Comparison of ENCODE assay signal across 8 cellular contexts in the genomic region with DNA sequence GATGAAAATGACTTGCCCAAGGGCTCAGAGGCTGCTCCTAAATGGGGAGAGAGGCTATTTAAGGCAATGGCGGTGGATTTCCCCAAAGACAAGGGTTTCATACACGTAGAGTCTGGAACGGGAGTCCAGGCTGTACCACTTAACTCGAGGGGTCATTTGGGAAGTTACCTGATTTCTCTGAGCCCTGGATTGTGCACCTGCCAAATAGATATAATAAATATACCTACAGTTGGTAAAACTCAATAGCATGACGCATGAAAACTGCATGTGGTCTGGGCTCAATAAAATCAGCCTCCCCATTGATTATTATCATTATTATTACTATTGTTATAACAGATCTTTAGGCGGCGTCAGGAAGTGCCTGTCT. TPM values are rescaled to one million over a fixed set of nuclear protein-coding genes. Genes with fewer than 3 reads are reported as not detected.
DNase-seq lines count a peak whose midpoint lies in the region; ATAC-seq and TF ChIP-seq lines count a peak whose summit lies in the region.

No MANE protein-coding gene starts in this region.

- H3K27ac ChIP-seq in CD8-positive, alpha-beta memory T cell (ENCODE audit: low read depth, low read length), result no peak overlapping the region
- H3K27ac ChIP-seq in PC-3 (ENCODE audit: low read length) (peak overlapping the region; percentile 31), neutrophil (no peak overlapping the region)

- ATAC-seq in PC-3, result no peak

- H3K9me2 ChIP-seq in PC-3 (replicated peaks; ENCODE audit: low read length), result no peaks in the 10 kb centered on the region

- in situ Hi-C loops in ACHN (cut with HindIII; ENCODE audit: low pct_ligation_motif_present, low pct_unique_long_range_greater_than_20kb, low sequenced_read_pairs), result no loop called here

- no peak for DNase-seq in CD8-positive, alpha-beta memory T cell
- DNase-seq in PC-3 (no peak), ACHN (no peak), NCI-H2029 treated with DMSO at 0.1 percent for 48 hours (lab: John Stamatoyannopoulos, UW) (no peak), HCEC 1CT (no peak)
- no peak for DNase-seq in effector CD4-positive, alpha-beta T cell

- POLR2A ChIA-PET in CD8-positive, alpha-beta memory T cell (lab: Charles Lee), result interaction anchor here (2.6 to 2.7 kb wide), 2 partner anchors 24 to 26 kb away, joined by 29 to 39 read pairs; partner anchors contain the start of gene SUMF1
- POLR2A ChIA-PET in PC-3 (lab: Charles Lee; ENCODE audit: unreplicated experiment), result interaction anchor here (0.7 kb wide), 1 partner anchor 136 kb away, joined by 3 read pairs; no protein-coding TSS in a partner anchor

- H3K9ac ChIP-seq in PC-3 (ENCODE audit: low read length) (peak overlapping the region; percentile 31), endocrine pancreas (ENCODE audit: control insufficient read depth, insufficient read depth, low read length) (peak overlapping the region; percentile 96)

- peak overlapping the region; percentile 80 for H2AFZ ChIP-seq in PC-3 (ENCODE audit: low read length)

- peaks cover 26% of the 10 kb centered on the region for H3K4me1 ChIP-seq in CD8-positive, alpha-beta memory T cell (ENCODE audit: insufficient read depth, low read length)
- H3K4me1 ChIP-seq in PC-3 (ENCODE audit: insufficient read depth, low read length) (peaks cover 29% of the 10 kb centered on the region), endocrine pancreas (ENCODE audit: control insufficient read depth, insufficient read depth, low read length) (no peaks in the 10 kb centered on the region), neutrophil (ENCODE audit: control insufficient read depth in 1 of 2, insufficient read depth in 1 of 2, low read depth in 1 of 2, low read length in 1 of 2) (peaks cover 35 to 38% of the 10 kb centered on the region in 2 experiments)

- no peaks in the 10 kb centered on the region for H3K27me3 Mint-ChIP-seq in CD8-positive, alpha-beta memory T cell

- CTCF ChIA-PET in CD8-positive, alpha-beta memory T cell (lab: Charles Lee), result interaction anchor here (1.3 to 3.7 kb wide), 4 partner anchors 27 to 141 kb away, joined by 3 to 21 read pairs (median 9); no protein-coding TSS in a partner anchor
- CTCF ChIA-PET in PC-3 (lab: Charles Lee), result interaction anchor here (0.6 to 0.8 kb wide), 2 partner anchors 23 to 142 kb away, joined by 3 to 6 read pairs; no protein-coding TSS in a partner anchor

- no TSS peak for BruUV-seq in PC-3 (replicated peaks; lab: Mats Ljungman, UMichigan)

- peak overlapping the region; percentile 90 to 98 (median 94) for H3K4me3 Mint-ChIP-seq in CD8-positive, alpha-beta memory T cell

- peaks cover 29% of the 10 kb centered on the region; the same call in 1 of the 2 replicates for H3K79me2 ChIP-seq in PC-3 (ENCODE audit: low read length)

- H3F3A ChIP-seq in PC-3 (ENCODE audit: low read length, unreplicated experiment), result no peaks in the 10 kb centered on the region

- H4K20me1 ChIP-seq in PC-3 (ENCODE audit: low read length), result peaks cover 9% of the 10 kb centered on the region; the same call in 1 of the 2 replicates

- H3K36me3 Mint-ChIP-seq in CD8-positive, alpha-beta memory T cell, result peaks cover 0 to 21% (median 0%) of the 10 kb centered on the region in 3 donors

- no peaks in the 10 kb centered on the region for H3K36me3 ChIP-seq in CD8-positive, alpha-beta memory T cell (ENCODE audit: insufficient read depth, low read length)
- H3K36me3 ChIP-seq in PC-3 (ENCODE audit: low read depth, low read length) (no peaks in the 10 kb centered on the region), endocrine pancreas (ENCODE audit: control insufficient read depth, insufficient read depth, low read length) (no peaks in the 10 kb centered on the region), neutrophil (no peaks in the 10 kb centered on the region)

- peak overlapping the region; percentile 91 for H3K4me2 ChIP-seq in PC-3 (ENCODE audit: low read length)

- no peaks in the 10 kb centered on the region for H3K9me3 Mint-ChIP-seq in CD8-positive, alpha-beta memory T cell

- H3K27ac Mint-ChIP-seq in CD8-positive, alpha-beta memory T cell, result peak overlapping the region in 7 of 8 donors; percentile 65 to 99 (median 94)

- H3K4me1 Mint-ChIP-seq in CD8-positive, alpha-beta memory T cell, result peaks cover 37 to 48% (median 48%) of the 10 kb centered on the region in 3 donors

- H3K9me3 ChIP-seq in CD8-positive, alpha-beta memory T cell (ENCODE audit: low read length), result no peaks in the 10 kb centered on the region
- H3K9me3 ChIP-seq in PC-3 (ENCODE audit: low read length) (no peaks in the 10 kb centered on the region), endocrine pancreas (ENCODE audit: control insufficient read depth, low read length) (no peaks in the 10 kb centered on the region), neutrophil (no peaks in the 10 kb centered on the region)

- TF ChIP-seq CTCF in PC-3 (conservative IDR thresholded peaks at IDR 0.05; ENCODE audit: low read depth, low read length) (no peak), neutrophil (IDR thresholded peaks at IDR 0.05) (no peak)

- intact Hi-C loops in PC-3 (cut with micrococcal nuclease), result loop anchor here (1.0 kb wide), 1 partner anchor 141 kb away; no protein-coding TSS in a partner anchor

- H3K27me3 ChIP-seq in CD8-positive, alpha-beta memory T cell (ENCODE audit: insufficient read depth, low read length, poor library complexity, severe bottlenecking), result no peaks in the 10 kb centered on the region
- H3K27me3 ChIP-seq in PC-3 (ENCODE audit: low read length) (no peaks in the 10 kb centered on the region), endocrine pancreas (ENCODE audit: control insufficient read depth, insufficient read depth, low read length) (no peaks in the 10 kb centered on the region), neutrophil (peaks cover 25% of the 10 kb centered on the region)

- no peak overlapping the region for H3K4me3 ChIP-seq in CD8-positive, alpha-beta memory T cell (ENCODE audit: low read length)
- H3K4me3 ChIP-seq in PC-3 (ENCODE audit: low read length) (peak overlapping the region; percentile 80), endocrine pancreas (ENCODE audit: control insufficient read depth, insufficient read depth, low read length) (peak overlapping the region; percentile 88), neutrophil (ENCODE audit: low read depth in 1 of 2, low read length in 1 of 2) (peak overlapping the region; percentile 61 to 94)

RNA-seq across cellular contexts. Expression of gene ITPR1, which starts 1.3 kb away (rescaled TPM):
- 10 to 100 TPM; 82.6 to 85.8 TPM for total RNA-seq in CD8-positive, alpha-beta memory T cell
- 14.9 TPM for polyA plus RNA-seq in CD8-positive, alpha-beta memory T cell
- total RNA-seq in PC-3 (2014; rRNA removed), result 48.5 and 57.5 TPM in 2 replicates

RNA-seq across cellular contexts. Expression of gene SUMF1, which starts 24.8 kb away (rescaled TPM):
- 10 to 100 TPM; 12.1 to 13.0 TPM for total RNA-seq in CD8-positive, alpha-beta memory T cell
- 28.7 TPM for polyA plus RNA-seq in CD8-positive, alpha-beta memory T cell
- total RNA-seq in PC-3 (2014; rRNA removed), result 79.1 and 81.5 TPM in 2 replicates
